Comparison of ENCODE assay signal across 14 cellular contexts in genomic region chr17:17567631-17568030, GRCh38. TPM values are rescaled to one million over a fixed set of nuclear protein-coding genes. Genes with fewer than 3 reads are reported as not detected.
DNase-seq lines count a peak whose midpoint lies in the region; ATAC-seq and TF ChIP-seq lines count a peak whose summit lies in the region.
"Had no signal": no experiment of that assay in that cellular context is flagged by ENCODE, and none has a peak within 500 bp of the region (broad histone marks: within the 10 kb centered on the region; RNA-seq: fewer than 3 reads in every experiment).

No MANE protein-coding gene starts in this region.

- in situ Hi-C loops in GM13977 (cut with MboI; ENCODE audit: low pct_unique_long_range_greater_than_20kb, low sequenced_read_pairs, unreplicated experiment): no loop called here

- H3K4me1 ChIP-seq in heart left ventricle (peaks cover 3 to 72% (median 51%) of the 10 kb centered on the region in 12 donors), prostate gland (replicated peaks) (peaks cover 24% of the 10 kb centered on the region)

- no peaks in the 10 kb centered on the region for H3K9me3 ChIP-seq in heart left ventricle
- no peaks in the 10 kb centered on the region for H3K9me3 ChIP-seq in prostate gland

- no peak for TF ChIP-seq CTCF in heart left ventricle (IDR thresholded peaks at IDR 0.05)
- peak in 1 of 4 experiments; percentile 9 for TF ChIP-seq CTCF in prostate gland (IDR thresholded peaks at IDR 0.05)
- TF ChIP-seq CTCF in GM13977 (IDR thresholded peaks at IDR 0.05; ENCODE audit: extremely low read depth, insufficient read depth, missing control alignments): no peak

- intact Hi-C loops in heart left ventricle (cut with DNase I): loop anchor here (1.0 to 5.0 kb wide), 9 partner anchors 16 to 213 kb away; partner anchors contain the start of gene RASD1 (in 9 of the 10)
- intact Hi-C loops in prostate gland (cut with DNase I): loop anchor here (5.0 kb wide), 1 partner anchor 210 kb away; no protein-coding TSS in a partner anchor

- no peaks in the 10 kb centered on the region for H3K36me3 ChIP-seq in heart left ventricle
- H3K36me3 ChIP-seq in prostate gland: no peaks in the 10 kb centered on the region

- ATAC-seq in heart left ventricle (peak; percentile 58 to 78 (median 74)), GM18861 (IDR thresholded peaks at IDR 0.05; ENCODE audit: unreplicated experiment) (no peak), HG03571 (IDR thresholded peaks at IDR 0.05; ENCODE audit: unreplicated experiment) (no peak)
- ATAC-seq: activated CD4-positive, CD25-positive, alpha-beta regulatory T cell treated with anti-CD3 and anti-CD28 coated beads, Interleukin-2, amount 50 U/mL, for 24 hours; natural killer cell treated with Interleukin-12 subunit alpha and Interleukin-12 subunit beta and Interleukin-15 and Interleukin-18, amount 100 ng/mL, for 72 hours had no signal

- H3K4me3 ChIP-seq in heart left ventricle (peak overlapping the region in 1 of 12 donors; percentile 2), prostate gland (no peak overlapping the region)

- DNase-seq in DMS79 treated with DMSO at 0.1 percent for 48 hours (lab: John Stamatoyannopoulos, UW): peak; percentile 34
- DNase-seq in astrocyte of the hippocampus (ENCODE audit: low read depth, low spot score): peak; percentile 81
- peak; percentile 67 to 91 (median 77) for DNase-seq in heart left ventricle
- DNase-seq in prostate gland (ENCODE audit: low spot score): peak; percentile 92
- DNase-seq in GM13977 (ENCODE audit: low spot score): no peak
- DNase-seq in stimulated activated naive CD4-positive, alpha-beta T cell (lab: John Stamatoyannopoulos, UW): no peak
- DNase-seq: activated naive CD4-positive, alpha-beta T cell treated with anti-CD3 and anti-CD28 coated beads, Interleukin-2, amount 50 U/mL, for 16 hours; CD4-positive, CD25-positive, alpha-beta regulatory T cell; foreskin melanocyte; NCI-H1048 had no signal

- peak overlapping the region; percentile 76 to 99 (median 91) for H3K27ac ChIP-seq in heart left ventricle
- H3K27ac ChIP-seq in prostate gland: peak overlapping the region; percentile 68 to 82

- H3K27me3 ChIP-seq in heart left ventricle (no peaks in the 10 kb centered on the region), prostate gland (replicated peaks; ENCODE audit: insufficient read depth) (no peaks in the 10 kb centered on the region)

- WGBS in heart left ventricle, 4 donors: 34 to 42% (median 38%) methylated on average over 6 to 7 of the region's 7 CpGs
- WGBS in prostate gland: 3% methylated on average over 7 of the region's 7 CpGs

- TF ChIP-seq POLR2A in heart left ventricle (IDR thresholded peaks at IDR 0.05): no peak
- no peak for TF ChIP-seq POLR2A in prostate gland (IDR thresholded peaks at IDR 0.05)

RNA-seq across cellular contexts. Expression of gene PEMT, which starts 23.9 kb away (rescaled TPM):
- 10 to 100 TPM; 15.7 to 41.0 (median 25.4) TPM for total RNA-seq in heart left ventricle
- 10 to 100 TPM; 25.0 to 42.2 TPM for polyA plus RNA-seq in heart left ventricle
- total RNA-seq in prostate gland: 100 to 1,000 TPM in 1 of 2 donors, 10 to 100 TPM in 1; 67.0 to 145 TPM

Comparison
In these comparisons a context has a peak if more than half of its experiments do, and no peak if none do; other contexts are left out.
1. DNase-seq: peak in DMS79 treated with DMSO at 0.1 percent for 48 hours (single experiment), astrocyte of the hippocampus (single experiment), heart left ventricle (5 of 5) and prostate gland (single experiment); none in GM13977 (single experiment) and stimulated activated naive CD4-positive, alpha-beta T cell (0 of 6).
2. ATAC-seq: peak in heart left ventricle (4 of 4); none in GM18861 (single experiment) and HG03571 (single experiment).